In genomic region chr3:58394339-58394738, GRCh38 we compare ENCODE assay signal across 17 cellular contexts. TPM values are rescaled to one million over a fixed set of nuclear protein-coding genes. Genes with fewer than 3 reads are reported as not detected.
DNase-seq lines count a peak whose midpoint lies in the region; ATAC-seq and TF ChIP-seq lines count a peak whose summit lies in the region.
"Had no signal": no experiment of that assay in that cellular context is flagged by ENCODE, and none has a peak within 500 bp of the region (broad histone marks: within the 10 kb centered on the region; RNA-seq: fewer than 3 reads in every experiment).

No MANE protein-coding gene starts in this region.

- H3K27me3 ChIP-seq in vagina (no peaks in the 10 kb centered on the region), HAP-1 (ENCODE audit: low read depth) (no peaks in the 10 kb centered on the region)
- H3K27me3 ChIP-seq: Peyer's patch, SJSA1 had no signal

- H3K36me3 ChIP-seq in vagina (peaks cover 0 to 49% of the 10 kb centered on the region in 2 donors), HAP-1 (replicated peaks) (peaks cover 31% of the 10 kb centered on the region)

- H3K27ac ChIP-seq in angular gyrus (ENCODE audit: low read depth, low read length) (peak overlapping the region; percentile 56), vagina (peak overlapping the region; percentile 9)
- H3K27ac ChIP-seq: GM23248, Peyer's patch, SJSA1 had no signal

- H3K4me1 ChIP-seq in vagina = peaks cover 17% of the 10 kb centered on the region
- no peaks in the 10 kb centered on the region for H3K4me1 ChIP-seq in HAP-1
- H3K4me1 ChIP-seq: Peyer's patch, SJSA1 had no signal

- H3K9me3 ChIP-seq in vagina (no peaks in the 10 kb centered on the region), HAP-1 (no peaks in the 10 kb centered on the region)
- H3K9me3 ChIP-seq: Peyer's patch, SJSA1 had no signal

- no peak for TF ChIP-seq CTCF in vagina (IDR thresholded peaks at IDR 0.05)

- H3K4me3 ChIP-seq in vagina (no peak overlapping the region), HAP-1 (no peak overlapping the region)
- H3K4me3 ChIP-seq: GM23248, K562, Peyer's patch, SJSA1 had no signal

- no peak for TF ChIP-seq POLR2A in vagina (IDR thresholded peaks at IDR 0.05)

- ATAC-seq in GM18502 (IDR thresholded peaks at IDR 0.05; ENCODE audit: poor library complexity, unreplicated experiment) = no peak
- ATAC-seq: K562 had no signal

- intact Hi-C loops in vagina (cut with DNase I) = no loop called here

- in situ Hi-C loops in HAP-1 (cut with MboI; ENCODE audit: low sequenced_read_pairs) = no loop called here

- DNase-seq in GM03348 (ENCODE audit: low spot score) (peak; percentile 36), fibroblast of peridontal ligament (ENCODE audit: extremely low read depth) (peak; percentile 51), vagina (ENCODE audit: extremely low spot score in 2 of 2) (no peak), NCI-H187 (lab: John Stamatoyannopoulos, UW) (no peak), HAP-1 (ENCODE audit: low spot score in 2 of 2) (no peak)
- DNase-seq: COR-L47; DMS 273 treated with DMSO at 0.1 percent for 48 hours; GM23248; NCI-H1105; NCI-H2081 treated with DMSO at 0.1 percent for 48 hours; NCI-H748 treated with DMSO at 0.1 percent for 48 hours; NK-92 treated with Interleukin-12 subunit alpha and Interleukin-12 subunit beta, amount 100 ng/mL, for 24 hours; Peyer's patch had no signal

RNA-seq across cellular contexts. Expression of gene PDHB, which starts 39.3 kb away (rescaled TPM):
- 76.1 TPM for total RNA-seq in vagina

Comparison
In these comparisons a context has a peak if more than half of its experiments do, and no peak if none do; other contexts are left out.
1. DNase-seq: peak in GM03348 (single experiment) and fibroblast of peridontal ligament (single experiment); none in vagina (0 of 2), NCI-H187 (0 of 2) and HAP-1 (0 of 2).